ENCODE assay signal across 22 cellular contexts in the genomic region with DNA sequence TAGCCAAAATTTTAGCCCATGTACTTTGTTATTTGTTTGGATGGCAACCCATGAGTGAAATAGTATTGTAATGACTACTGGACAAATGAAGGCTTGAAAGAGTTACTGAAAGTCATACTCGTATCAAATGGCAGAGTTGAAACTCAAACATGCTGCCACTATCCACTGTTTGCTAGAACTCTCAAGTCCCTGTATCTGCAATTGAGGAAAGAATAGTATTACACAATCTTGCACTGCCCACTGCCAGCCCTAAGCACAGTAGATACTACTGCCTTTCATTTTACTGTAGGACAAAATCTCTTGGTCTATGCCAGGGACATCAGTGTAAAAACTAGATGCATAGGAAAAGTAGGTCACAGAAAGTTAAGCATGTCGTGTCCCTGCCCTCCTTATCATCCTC.
DNase-seq lines count a peak whose midpoint lies in the region; ATAC-seq and TF ChIP-seq lines count a peak whose summit lies in the region.
"Had no signal": no experiment of that assay in that cellular context is flagged by ENCODE, and none has a peak within 500 bp of the region (broad histone marks: within the 10 kb centered on the region; RNA-seq: fewer than 3 reads in every experiment).

No MANE protein-coding gene starts in this region.

- no TSS peak for BruUV-seq in PC-3 (replicated peaks; lab: Mats Ljungman, UMichigan)

- no peaks in the 10 kb centered on the region for H3K36me3 Mint-ChIP-seq in GM23338 (ENCODE audit: low read depth)
- no peaks in the 10 kb centered on the region for H3K36me3 Mint-ChIP-seq in effector memory CD8-positive, alpha-beta T cell (ENCODE audit: insufficient read depth)
- H3K36me3 Mint-ChIP-seq: CD4-positive, CD25-positive, alpha-beta regulatory T cell; CD8-positive, alpha-beta memory T cell had no signal

- H3K27me3 Mint-ChIP-seq in GM23338 (ENCODE audit: insufficient read depth, low read depth, poor library complexity) = no peaks in the 10 kb centered on the region
- H3K27me3 Mint-ChIP-seq in effector memory CD8-positive, alpha-beta T cell = no peaks in the 10 kb centered on the region
- H3K27me3 Mint-ChIP-seq: CD4-positive, CD25-positive, alpha-beta regulatory T cell had no signal

- H3K4me1 ChIP-seq in GM23338 (ENCODE audit: insufficient read depth) (no peaks in the 10 kb centered on the region), lower lobe of right lung (no peaks in the 10 kb centered on the region), PC-3 (ENCODE audit: insufficient read depth, low read length) (no peaks in the 10 kb centered on the region)
- H3K4me1 ChIP-seq: BE2C had no signal

- no peak overlapping the region for H3K9ac ChIP-seq in PC-3 (ENCODE audit: low read length)
- H3K9ac ChIP-seq: GM23248 had no signal

- H3K27ac Mint-ChIP-seq in GM23338 = no peak overlapping the region
- H3K27ac Mint-ChIP-seq in effector memory CD8-positive, alpha-beta T cell = no peak overlapping the region
- H3K27ac Mint-ChIP-seq: CD8-positive, alpha-beta memory T cell; HFFc6 had no signal

- H3K9me2 ChIP-seq in GM23338 (ENCODE audit: insufficient read depth) (peaks cover 9% of the 10 kb centered on the region), PC-3 (replicated peaks; ENCODE audit: low read length) (no peaks in the 10 kb centered on the region)

- H3K36me3 ChIP-seq in GM23338 (ENCODE audit: insufficient read depth) = no peaks in the 10 kb centered on the region
- no peaks in the 10 kb centered on the region for H3K36me3 ChIP-seq in lower lobe of right lung
- H3K36me3 ChIP-seq in PC-3 (ENCODE audit: low read depth, low read length) = no peaks in the 10 kb centered on the region
- H3K36me3 ChIP-seq: BE2C had no signal

- H3K27me3 ChIP-seq in GM23338 (ENCODE audit: insufficient read depth) (no peaks in the 10 kb centered on the region), lower lobe of right lung (ENCODE audit: low read depth) (no peaks in the 10 kb centered on the region), PC-3 (ENCODE audit: low read length) (no peaks in the 10 kb centered on the region)
- H3K27me3 ChIP-seq: BE2C had no signal

- H3K9me3 ChIP-seq in lower lobe of right lung = no peaks in the 10 kb centered on the region
- no peaks in the 10 kb centered on the region for H3K9me3 ChIP-seq in PC-3 (ENCODE audit: low read length)
- H3K9me3 ChIP-seq: BE2C had no signal

- H3K27ac ChIP-seq in GM23338 (ENCODE audit: low read depth) (no peak overlapping the region), lower lobe of right lung (no peak overlapping the region), PC-3 (ENCODE audit: low read length) (no peak overlapping the region)
- H3K27ac ChIP-seq: GM23248 had no signal

- H3K4me2 ChIP-seq in GM23338 (no peak overlapping the region), PC-3 (ENCODE audit: low read length) (no peak overlapping the region)

- ATAC-seq in GM23338 = no peak
- ATAC-seq in lower lobe of right lung = peak; percentile 89 to 96
- ATAC-seq in effector memory CD8-positive, alpha-beta T cell (replicated peaks) = no peak
- no peak for ATAC-seq in GM19351 (IDR thresholded peaks at IDR 0.05; ENCODE audit: unreplicated experiment)
- no peak for ATAC-seq in PC-3
- ATAC-seq: HCT116 had no signal

- peaks cover 13% of the 10 kb centered on the region for H3K4me1 Mint-ChIP-seq in GM23338
- H3K4me1 Mint-ChIP-seq in effector memory CD8-positive, alpha-beta T cell (ENCODE audit: low read depth in 2 of 2) = no peaks in the 10 kb centered on the region
- H3K4me1 Mint-ChIP-seq: CD4-positive, CD25-positive, alpha-beta regulatory T cell; CD8-positive, alpha-beta memory T cell had no signal

- CTCF ChIA-PET in PC-3 (lab: Charles Lee) = no interaction called here

- no peak overlapping the region for H3K4me3 Mint-ChIP-seq in GM23338
- H3K4me3 Mint-ChIP-seq in effector memory CD8-positive, alpha-beta T cell = no peak overlapping the region
- H3K4me3 Mint-ChIP-seq: CD4-positive, CD25-positive, alpha-beta regulatory T cell; CD8-positive, alpha-beta memory T cell; HFFc6 had no signal

- H3K79me2 ChIP-seq in GM23338 (replicated peaks; ENCODE audit: insufficient read depth) (no peaks in the 10 kb centered on the region), PC-3 (ENCODE audit: low read length) (no peaks in the 10 kb centered on the region)

- DNase-seq in GM12865 (ENCODE audit: low read depth) (peak; percentile 28), GM23338 (ENCODE audit: low spot score) (no peak), NCI-H510A treated with DMSO at 0.1 percent for 48 hours (lab: John Stamatoyannopoulos, UW) (peak; percentile 89), lower lobe of right lung (no peak), T1000 (lab: John Stamatoyannopoulos, UW) (no peak), PC-3 (no peak)
- no peak for DNase-seq in effector memory CD8-positive, alpha-beta T cell
- DNase-seq: ACHN; BE2C; C1 segment of cervical spinal cord; CD4-positive, CD25-positive, alpha-beta regulatory T cell; CD8-positive, alpha-beta memory T cell; COR-L47; DMS 273 treated with DMSO at 0.1 percent for 48 hours; DMS79; GDM1; GM23248; H7; HFFc6; KG1 had no signal

- no peak overlapping the region for H3K4me3 ChIP-seq in GM12865 (ENCODE audit: low read depth, low read length)
- H3K4me3 ChIP-seq in GM23338 = no peak overlapping the region
- no peak overlapping the region for H3K4me3 ChIP-seq in lower lobe of right lung
- H3K4me3 ChIP-seq in PC-3 (ENCODE audit: low read length) = no peak overlapping the region
- H3K4me3 ChIP-seq: GM23248 had no signal

- POLR2A ChIA-PET in PC-3 (lab: Charles Lee; ENCODE audit: unreplicated experiment) = no interaction called here

- intact Hi-C loops in lower lobe of right lung (cut with DNase I) = no loop called here
- intact Hi-C loops in PC-3 (cut with micrococcal nuclease) = no loop called here

- TF ChIP-seq CTCF in GM12865 (IDR thresholded peaks at IDR 0.05; ENCODE audit: insufficient read depth, low read depth, low read length, missing control alignments) (no peak), GM23338 (conservative IDR thresholded peaks at IDR 0.05; ENCODE audit: low read depth in 2 of 2) (no peak), lower lobe of right lung (IDR thresholded peaks at IDR 0.05) (no peak), PC-3 (conservative IDR thresholded peaks at IDR 0.05; ENCODE audit: low read depth, low read length) (no peak)

- H2AFZ ChIP-seq in GM23338 = peak overlapping the region; percentile 86
- H2AFZ ChIP-seq in PC-3 (ENCODE audit: low read length) = no peak overlapping the region
- H2AFZ ChIP-seq: GM23248 had no signal

- H3K9me3 Mint-ChIP-seq in GM23338 = no peaks in the 10 kb centered on the region
- H3K9me3 Mint-ChIP-seq in effector memory CD8-positive, alpha-beta T cell = peaks cover 0 to 7% of the 10 kb centered on the region in 2 donors

- H3F3A ChIP-seq in GM23338 (replicated peaks; ENCODE audit: low read depth) (no peaks in the 10 kb centered on the region), PC-3 (ENCODE audit: low read length, unreplicated experiment) (no peaks in the 10 kb centered on the region)

- H4K20me1 ChIP-seq in GM23338 (replicated peaks; ENCODE audit: insufficient read depth) = no peaks in the 10 kb centered on the region
- H4K20me1 ChIP-seq in PC-3 (ENCODE audit: low read length) = no peaks in the 10 kb centered on the region

TF ChIP-seq in GM23338, 12 proteins besides CTCF, POLR2A, EP300 and RAD21 (continues in another document):
- TF ChIP-seq NANOG (IDR thresholded peaks at IDR 0.05; ENCODE audit: borderline replicate concordance) = no peak
- TF ChIP-seq JUNB (IDR thresholded peaks at IDR 0.05; ENCODE audit: unreplicated experiment) = no peak
- no peak for TF ChIP-seq POLR2AphosphoS5 (IDR thresholded peaks at IDR 0.05; ENCODE audit: low read depth)

Comparison
In these comparisons a context has a peak if more than half of its experiments do, and no peak if none do; other contexts are left out.
1. DNase-seq: peak in GM12865 (single experiment) and NCI-H510A treated with DMSO at 0.1 percent for 48 hours (single experiment); none in GM23338 (single experiment), lower lobe of right lung (single experiment), effector memory CD8-positive, alpha-beta T cell (0 of 3), T1000 (single experiment) and PC-3 (single experiment).
2. ATAC-seq: peak in lower lobe of right lung (2 of 2); none in GM23338 (single experiment), effector memory CD8-positive, alpha-beta T cell (single experiment), GM19351 (single experiment) and PC-3 (single experiment).